8 cellular contexts compared by ENCODE assay signal in genomic region chr9:134641989-134642384, GRCh38. TPM values are rescaled to one million over a fixed set of nuclear protein-coding genes. Genes with fewer than 3 reads are reported as not detected.
A peak's percentile ranks its signal among the peaks of the same experiment; 100 is the strongest.
DNase-seq lines count a peak whose midpoint lies in the region; ATAC-seq and TF ChIP-seq lines count a peak whose summit lies in the region.

No MANE protein-coding gene starts in this region.

- H3K23ac ChIP-seq in mesendoderm (ENCODE audit: low read length) = peak overlapping the region; percentile 53

- TF ChIP-seq CTCF in SK-N-SH (IDR thresholded peaks at IDR 0.05) = no peak
- no peak for TF ChIP-seq CTCF in choroid plexus epithelial cell (conservative IDR thresholded peaks at IDR 0.05; ENCODE audit: low read depth, low read length)
- no peak for TF ChIP-seq CTCF in tibial nerve (IDR thresholded peaks at IDR 0.05)

- H3K18ac ChIP-seq in mesendoderm (ENCODE audit: low read length) = peak overlapping the region; percentile 77

- no peak overlapping the region for H2BK120ac ChIP-seq in mesendoderm (ENCODE audit: low read depth, low read length)

- H3K9me2 ChIP-seq in SK-N-SH = no peaks in the 10 kb centered on the region

- H3K36me3 ChIP-seq in SK-N-SH (replicated peaks in 1 of 2; ENCODE audit: control insufficient read depth in 1 of 2, insufficient read depth in 2 of 2, low read length in 1 of 2) (peaks cover 0 to 17% of the 10 kb centered on the region in 2 experiments), mesendoderm (ENCODE audit: control insufficient read depth, insufficient read depth, low read length) (no peaks in the 10 kb centered on the region), tibial nerve (no peaks in the 10 kb centered on the region)

- no peak overlapping the region for H4K8ac ChIP-seq in mesendoderm (ENCODE audit: low read depth, low read length)

- peak overlapping the region; percentile 87 for H3K56ac ChIP-seq in mesendoderm (ENCODE audit: low read length)

- peak overlapping the region in 1 of 2 experiments; percentile 91 for H3K27ac ChIP-seq in SK-N-SH (ENCODE audit: low read depth in 2 of 2, low read length in 1 of 2)
- peak overlapping the region; percentile 55 for H3K27ac ChIP-seq in mesendoderm (ENCODE audit: low read depth, low read length)
- peak overlapping the region; percentile 86 to 97 (median 92) for H3K27ac ChIP-seq in tibial nerve

- TF ChIP-seq EP300 in SK-N-SH (IDR thresholded peaks at IDR 0.05; ENCODE audit: borderline replicate concordance in 1 of 2, low read depth in 1 of 2, low read length in 1 of 2) (no peak), tibial nerve (IDR thresholded peaks at IDR 0.05) (no peak)

- TF ChIP-seq POLR2A in tibial nerve (IDR thresholded peaks at IDR 0.05) = no peak

- H3K79me2 ChIP-seq in SK-N-SH (ENCODE audit: insufficient read depth) = peaks cover 51% of the 10 kb centered on the region
- H3K79me2 ChIP-seq in mesendoderm (ENCODE audit: control insufficient read depth, insufficient read depth, low read length) = peaks cover 48% of the 10 kb centered on the region

- H3K27me3 ChIP-seq in SK-N-SH (ENCODE audit: insufficient read depth) = no peaks in the 10 kb centered on the region
- no peaks in the 10 kb centered on the region for H3K27me3 ChIP-seq in mesendoderm (ENCODE audit: insufficient read depth, low read length, poor library complexity)
- H3K27me3 ChIP-seq in tibial nerve = no peaks in the 10 kb centered on the region

- H4K5ac ChIP-seq in mesendoderm (ENCODE audit: low read length) = no peak overlapping the region

- H3K4me2 ChIP-seq in SK-N-SH (peak overlapping the region; percentile 99; the same call in 1 of the 2 replicates), mesendoderm (ENCODE audit: low read length) (peak overlapping the region; percentile 16)

- H3K9ac ChIP-seq in SK-N-SH (peak overlapping the region; percentile 88), mesendoderm (ENCODE audit: low read length) (peak overlapping the region; percentile 90)

- DNase-seq in SK-N-SH (peak; percentile 57), choroid plexus epithelial cell (ENCODE audit: low read depth) (no peak), mesendoderm (no peak), tibial nerve (ENCODE audit: low spot score in 2 of 2) (no peak), Kasumi-1 (lab: John Stamatoyannopoulos, UW) (no peak), NCI-H187 treated with DMSO at 0.1 percent for 48 hours (lab: John Stamatoyannopoulos, UW) (no peak), SHP77 (lab: John Stamatoyannopoulos, UW) (no peak)

- no peak overlapping the region for H2AK5ac ChIP-seq in mesendoderm (ENCODE audit: low read length)

- H4K20me1 ChIP-seq in SK-N-SH (ENCODE audit: insufficient read depth) = peaks cover 38% of the 10 kb centered on the region

- H3K79me1 ChIP-seq in mesendoderm (ENCODE audit: low read length) = peaks cover 14% of the 10 kb centered on the region

- CTCF ChIA-PET in SK-N-SH (lab: Yijun Ruan, JAX) = interaction anchor here (1.1 to 1.5 kb wide), 2 partner anchors 16 to 192 kb away, joined by 3 to 5 read pairs; no protein-coding TSS in a partner anchor

- H3K4ac ChIP-seq in mesendoderm (ENCODE audit: low read depth, low read length) = peak overlapping the region; percentile 38

- H3K9me3 ChIP-seq in SK-N-SH (no peaks in the 10 kb centered on the region), tibial nerve (no peaks in the 10 kb centered on the region)

- H3K4me3 ChIP-seq in SK-N-SH (ENCODE audit: low read depth in 2 of 2, low read length in 1 of 2) (peak overlapping the region; percentile 69 to 85), choroid plexus epithelial cell (ENCODE audit: low read depth, low read length) (peak overlapping the region; percentile 85), mesendoderm (ENCODE audit: low read length) (peak overlapping the region; percentile 53), tibial nerve (peak overlapping the region; percentile 56 to 84 (median 74))

- H2BK15ac ChIP-seq in mesendoderm (replicated peaks; ENCODE audit: low read depth) = no peak overlapping the region

- H3K4me1 ChIP-seq in SK-N-SH (ENCODE audit: control insufficient read depth in 1 of 2, insufficient read depth in 2 of 2, low read depth in 1 of 2, low read length in 1 of 2) (peaks cover 14 to 22% of the 10 kb centered on the region in 2 experiments; a peak in 3 of 4 replicates), mesendoderm (ENCODE audit: control insufficient read depth, low read depth, low read length) (peaks cover 20% of the 10 kb centered on the region), tibial nerve (peaks cover 0 to 73% (median 28%) of the 10 kb centered on the region in 4 donors)

- ATAC-seq in SK-N-SH treated with all-trans-retinoic acid at 6 μM for 48 hours = no peak

- POLR2A ChIA-PET in SK-N-SH (lab: Yijun Ruan, JAX) = no interaction called here

- H2BK5ac ChIP-seq in mesendoderm (ENCODE audit: low read length) = peak overlapping the region; percentile 57

- TF ChIP-seq RAD21 in SK-N-SH (IDR thresholded peaks at IDR 0.05; ENCODE audit: low read length) = no peak

- peaks cover 14% of the 10 kb centered on the region for H3F3A ChIP-seq in SK-N-SH (replicated peaks; ENCODE audit: insufficient read depth)

- no CpG with 5 or more reads among the region's 59 CpGs for WGBS in SK-N-SH (ENCODE audit: low lambda C conversion rate)
- no CpG with 5 or more reads among the region's 59 CpGs for WGBS in mesendoderm (ENCODE audit: extremely low coverage, insufficient coverage, low lambda C conversion rate)
- WGBS in tibial nerve, 2 donors = 2% methylated on average over 26 of the region's 59 CpGs; no CpG with 5 or more reads in 1 of the 2 donors

- H2AFZ ChIP-seq in SK-N-SH (ENCODE audit: low read depth) = no peak overlapping the region

TF ChIP-seq in SK-N-SH, 30 proteins besides CTCF, POLR2A, EP300 and RAD21 (continues in another document):
- TF ChIP-seq RXRA (IDR thresholded peaks at IDR 0.05; ENCODE audit: borderline replicate concordance, low read depth) (no peak), TAF1 (IDR thresholded peaks at IDR 0.05; ENCODE audit: borderline replicate concordance, low read depth, low read length) (no peak), RCOR1 (IDR thresholded peaks at IDR 0.05; ENCODE audit: low read length) (no peak), IRF3 (IDR thresholded peaks at IDR 0.05; ENCODE audit: low read depth, low read length) (no peak), YY1 (IDR thresholded peaks at IDR 0.05; ENCODE audit: low read depth) (no peak), GABPA (IDR thresholded peaks at IDR 0.05; ENCODE audit: low read depth) (no peak)
- TF ChIP-seq, protein P1, sequence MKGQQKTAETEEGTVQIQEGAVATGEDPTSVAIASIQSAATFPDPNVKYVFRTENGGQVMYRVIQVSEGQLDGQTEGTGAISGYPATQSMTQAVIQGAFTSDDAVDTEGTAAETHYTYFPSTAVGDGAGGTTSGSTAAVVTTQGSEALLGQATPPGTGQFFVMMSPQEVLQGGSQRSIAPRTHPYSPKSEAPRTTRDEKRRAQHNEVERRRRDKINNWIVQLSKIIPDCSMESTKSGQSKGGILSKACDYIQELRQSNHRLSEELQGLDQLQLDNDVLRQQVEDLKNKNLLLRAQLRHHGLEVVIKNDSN (IDR thresholded peaks at IDR 0.05; ENCODE audit: borderline replicate concordance, low read depth) = no peak

TF ChIP-seq in SK-N-SH treated with all-trans-retinoic acid at 6 μM for 48 hours, 23 proteins besides CTCF, POLR2A, EP300 and RAD21:
- TF ChIP-seq POU6F1 (CRISPR knock-in tag; IDR thresholded peaks at IDR 0.05; ENCODE audit: borderline replicate concordance, low read depth) (no peak), TCF4 (CRISPR knock-in tag; IDR thresholded peaks at IDR 0.05; ENCODE audit: borderline replicate concordance) (no peak), ZNF565 (CRISPR knock-in tag; conservative IDR thresholded peaks at IDR 0.05; ENCODE audit: low read depth) (no peak), CSDC2 (CRISPR knock-in tag; IDR thresholded peaks at IDR 0.05) (no peak), OSR1 (CRISPR knock-in tag; IDR thresholded peaks at IDR 0.05) (no peak), GLIS3 (CRISPR knock-in tag; IDR thresholded peaks at IDR 0.05) (no peak), PPARA (CRISPR knock-in tag; IDR thresholded peaks at IDR 0.05; ENCODE audit: borderline replicate concordance) (no peak), ISL1 (CRISPR knock-in tag; IDR thresholded peaks at IDR 0.05) (no peak), ZNF70 (CRISPR knock-in tag; IDR thresholded peaks at IDR 0.05) (no peak), TOX (CRISPR knock-in tag; IDR thresholded peaks at IDR 0.05; ENCODE audit: borderline replicate concordance) (no peak), ZFP30 (CRISPR knock-in tag; IDR thresholded peaks at IDR 0.05) (no peak), ZFP3 (CRISPR knock-in tag; IDR thresholded peaks at IDR 0.05) (no peak)
- TF ChIP-seq, protein P2, sequence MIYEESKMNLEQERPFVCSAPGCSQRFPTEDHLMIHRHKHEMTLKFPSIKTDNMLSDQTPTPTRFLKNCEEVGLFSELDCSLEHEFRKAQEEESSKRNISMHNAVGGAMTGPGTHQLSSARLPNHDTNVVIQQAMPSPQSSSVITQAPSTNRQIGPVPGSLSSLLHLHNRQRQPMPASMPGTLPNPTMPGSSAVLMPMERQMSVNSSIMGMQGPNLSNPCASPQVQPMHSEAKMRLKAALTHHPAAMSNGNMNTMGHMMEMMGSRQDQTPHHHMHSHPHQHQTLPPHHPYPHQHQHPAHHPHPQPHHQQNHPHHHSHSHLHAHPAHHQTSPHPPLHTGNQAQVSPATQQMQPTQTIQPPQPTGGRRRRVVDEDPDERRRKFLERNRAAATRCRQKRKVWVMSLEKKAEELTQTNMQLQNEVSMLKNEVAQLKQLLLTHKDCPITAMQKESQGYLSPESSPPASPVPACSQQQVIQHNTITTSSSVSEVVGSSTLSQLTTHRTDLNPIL (CRISPR knock-in tag; IDR thresholded peaks at IDR 0.05; ENCODE audit: low read depth) = no peak

RNA-seq across cellular contexts. Expression of gene COL5A1, which starts 0.4 kb away (rescaled TPM):
- 26.4 and 73.8 TPM in 2 replicates for polyA plus RNA-seq in SK-N-SH (2012; rRNA removed)
- polyA plus RNA-seq in SK-N-SH (2012; cell fraction: cytosol; rRNA removed) = 37.9 and 52.7 TPM in 2 replicates
- polyA plus RNA-seq in SK-N-SH (2012; cell fraction: nucleus; rRNA removed) = 131 and 166 TPM in 2 replicates
- 23.5 TPM for polyA plus RNA-seq in mesendoderm (2013, experiment 1 of 2)
- 21.5 TPM for polyA plus RNA-seq in mesendoderm (2013, experiment 2 of 2)
- total RNA-seq in tibial nerve = 10 to 100 TPM; 51.9 to 78.3 (median 62.4) TPM
